ENCODE assay signal across 1 cellular context in the genomic region with DNA sequence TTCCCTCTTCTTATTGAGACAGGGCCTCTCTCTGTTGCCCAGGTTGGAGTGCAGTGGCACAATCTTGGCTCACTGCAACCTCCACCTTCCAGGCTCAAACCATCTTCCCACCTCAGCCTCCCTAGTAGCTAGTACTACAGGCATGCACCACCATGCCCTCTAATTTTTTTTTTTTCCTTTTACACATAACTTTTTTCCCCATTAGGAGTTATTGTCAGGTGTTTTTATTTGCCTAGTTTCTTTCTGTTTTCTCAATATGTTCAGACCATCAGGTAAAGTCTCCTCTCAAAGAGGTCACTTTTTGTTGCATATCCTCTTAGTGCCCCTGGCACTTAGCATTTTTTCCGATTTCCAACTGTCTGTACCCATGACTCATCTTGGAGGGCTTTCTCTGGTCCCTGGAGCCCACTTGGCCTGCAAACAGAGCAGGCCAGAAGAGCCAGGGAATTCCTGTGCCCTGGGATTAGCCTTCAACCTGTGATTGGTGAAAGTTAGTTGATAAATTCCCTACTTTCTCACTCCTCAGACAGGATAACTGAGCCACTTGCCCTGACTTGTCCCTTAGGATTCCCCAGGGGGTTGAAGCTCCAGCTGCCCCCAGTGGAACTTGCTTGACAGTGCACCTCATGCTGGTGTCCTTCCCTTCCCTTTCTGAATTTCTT.
TF ChIP-seq lines count a peak whose summit lies in the region.

No MANE protein-coding gene starts in this region.

TF ChIP-seq in WTC11, 78 proteins besides CTCF, POLR2A, EP300 and RAD21 (continued from another document):
- TF ChIP-seq, protein P1, sequence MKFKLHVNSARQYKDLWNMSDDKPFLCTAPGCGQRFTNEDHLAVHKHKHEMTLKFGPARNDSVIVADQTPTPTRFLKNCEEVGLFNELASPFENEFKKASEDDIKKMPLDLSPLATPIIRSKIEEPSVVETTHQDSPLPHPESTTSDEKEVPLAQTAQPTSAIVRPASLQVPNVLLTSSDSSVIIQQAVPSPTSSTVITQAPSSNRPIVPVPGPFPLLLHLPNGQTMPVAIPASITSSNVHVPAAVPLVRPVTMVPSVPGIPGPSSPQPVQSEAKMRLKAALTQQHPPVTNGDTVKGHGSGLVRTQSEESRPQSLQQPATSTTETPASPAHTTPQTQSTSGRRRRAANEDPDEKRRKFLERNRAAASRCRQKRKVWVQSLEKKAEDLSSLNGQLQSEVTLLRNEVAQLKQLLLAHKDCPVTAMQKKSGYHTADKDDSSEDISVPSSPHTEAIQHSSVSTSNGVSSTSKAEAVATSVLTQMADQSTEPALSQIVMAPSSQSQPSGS (CRISPR knock-in tag; IDR thresholded peaks at IDR 0.05; ENCODE audit: borderline replicate concordance, low read depth) = no peak
- TF ChIP-seq, protein P2, sequence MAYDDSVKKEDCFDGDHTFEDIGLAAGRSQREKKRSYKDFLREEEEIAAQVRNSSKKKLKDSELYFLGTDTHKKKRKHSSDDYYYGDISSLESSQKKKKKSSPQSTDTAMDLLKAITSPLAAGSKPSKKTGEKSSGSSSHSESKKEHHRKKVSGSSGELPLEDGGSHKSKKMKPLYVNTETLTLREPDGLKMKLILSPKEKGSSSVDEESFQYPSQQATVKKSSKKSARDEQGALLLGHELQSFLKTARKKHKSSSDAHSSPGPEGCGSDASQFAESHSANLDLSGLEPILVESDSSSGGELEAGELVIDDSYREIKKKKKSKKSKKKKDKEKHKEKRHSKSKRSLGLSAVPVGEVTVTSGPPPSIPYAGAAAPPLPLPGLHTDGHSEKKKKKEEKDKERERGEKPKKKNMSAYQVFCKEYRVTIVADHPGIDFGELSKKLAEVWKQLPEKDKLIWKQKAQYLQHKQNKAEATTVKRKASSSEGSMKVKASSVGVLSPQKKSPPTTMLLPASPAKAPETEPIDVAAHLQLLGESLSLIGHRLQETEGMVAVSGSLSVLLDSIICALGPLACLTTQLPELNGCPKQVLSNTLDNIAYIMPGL (CRISPR knock-in tag; IDR thresholded peaks at IDR 0.05) = no peak
- TF ChIP-seq CREM (CRISPR knock-in tag; IDR thresholded peaks at IDR 0.05) (no peak), RELA (CRISPR knock-in tag; IDR thresholded peaks at IDR 0.05; ENCODE audit: borderline replicate concordance) (no peak), FOXJ3 (CRISPR knock-in tag; IDR thresholded peaks at IDR 0.05; ENCODE audit: borderline replicate concordance) (no peak), MYBL2 (CRISPR knock-in tag; IDR thresholded peaks at IDR 0.05) (no peak), HMGA2 (CRISPR knock-in tag; IDR thresholded peaks at IDR 0.05) (no peak), TP53 (CRISPR knock-in tag; IDR thresholded peaks at IDR 0.05) (no peak), GRHL2 (CRISPR knock-in tag; IDR thresholded peaks at IDR 0.05; ENCODE audit: insufficient replicate concordance, severe bottlenecking) (no peak), NFATC4 (CRISPR knock-in tag; IDR thresholded peaks at IDR 0.05) (no peak)
- TF ChIP-seq, protein P3, sequence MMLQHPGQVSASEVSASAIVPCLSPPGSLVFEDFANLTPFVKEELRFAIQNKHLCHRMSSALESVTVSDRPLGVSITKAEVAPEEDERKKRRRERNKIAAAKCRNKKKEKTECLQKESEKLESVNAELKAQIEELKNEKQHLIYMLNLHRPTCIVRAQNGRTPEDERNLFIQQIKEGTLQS (CRISPR knock-in tag; conservative IDR thresholded peaks at IDR 0.05) = no peak
- TF ChIP-seq, protein P4, sequence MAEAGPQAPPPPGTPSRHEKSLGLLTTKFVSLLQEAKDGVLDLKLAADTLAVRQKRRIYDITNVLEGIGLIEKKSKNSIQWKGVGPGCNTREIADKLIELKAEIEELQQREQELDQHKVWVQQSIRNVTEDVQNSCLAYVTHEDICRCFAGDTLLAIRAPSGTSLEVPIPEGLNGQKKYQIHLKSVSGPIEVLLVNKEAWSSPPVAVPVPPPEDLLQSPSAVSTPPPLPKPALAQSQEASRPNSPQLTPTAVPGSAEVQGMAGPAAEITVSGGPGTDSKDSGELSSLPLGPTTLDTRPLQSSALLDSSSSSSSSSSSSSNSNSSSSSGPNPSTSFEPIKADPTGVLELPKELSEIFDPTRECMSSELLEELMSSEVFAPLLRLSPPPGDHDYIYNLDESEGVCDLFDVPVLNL (CRISPR knock-in tag; IDR thresholded peaks at IDR 0.05; ENCODE audit: borderline replicate concordance, low read depth) = no peak
